ENCODE assay signal across 8 cellular contexts in the genomic region with DNA sequence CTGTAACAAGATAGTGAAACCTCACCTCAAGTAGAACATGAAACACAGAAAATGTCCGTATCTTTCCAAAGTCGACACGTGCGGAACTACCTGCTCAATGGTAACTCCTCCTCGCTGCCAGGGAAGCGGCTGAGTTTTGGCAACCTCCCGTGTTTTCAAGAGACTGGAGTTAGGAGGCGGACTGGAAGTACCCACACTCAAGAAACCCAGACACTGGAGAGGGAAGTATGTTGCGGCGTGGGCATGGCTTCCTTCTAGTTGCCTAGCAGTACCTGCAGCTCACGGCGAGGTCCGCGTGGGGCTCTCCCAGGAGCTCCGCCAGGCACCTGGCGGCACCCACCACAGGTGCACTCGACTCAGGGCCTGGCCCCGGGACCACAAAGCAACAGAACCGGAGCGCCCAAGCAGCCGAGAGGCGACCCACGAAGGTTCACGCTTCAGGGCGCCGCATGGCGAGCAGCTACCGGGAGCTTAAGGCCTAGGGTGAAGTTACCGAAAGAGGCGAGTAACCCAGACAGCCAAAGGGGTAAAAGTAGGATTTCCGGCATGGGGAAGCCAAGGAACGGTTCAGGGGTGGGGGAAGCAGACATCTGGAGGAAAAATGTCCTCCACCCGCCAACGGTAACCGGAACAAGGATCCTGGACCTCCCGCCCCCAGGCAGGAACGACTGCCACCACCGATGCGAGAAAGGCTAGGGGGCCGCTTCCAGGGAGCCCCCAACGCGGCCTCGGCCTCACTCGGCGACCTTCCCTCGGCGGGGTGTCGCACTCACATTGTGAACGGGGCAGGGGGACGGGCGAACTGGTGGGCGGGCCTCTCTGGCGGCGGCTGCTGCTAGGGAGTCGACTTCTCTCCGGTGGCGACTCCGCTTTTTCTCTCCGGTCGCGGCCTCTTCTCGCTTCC. TPM values are rescaled to one million over a fixed set of nuclear protein-coding genes. Genes with fewer than 3 reads are reported as not detected.
DNase-seq lines count a peak whose midpoint lies in the region; ATAC-seq, FAIRE-seq and TF ChIP-seq lines count a peak whose summit lies in the region.

No MANE protein-coding gene starts in this region.

- H3K9me3 ChIP-seq in upper lobe of right lung = no peaks in the 10 kb centered on the region

- peaks cover 37% of the 10 kb centered on the region for H3K4me1 ChIP-seq in upper lobe of right lung

- H3K27ac ChIP-seq in upper lobe of right lung = peak overlapping the region; percentile 99

- peak overlapping the region; percentile 98 for H3K4me3 ChIP-seq in upper lobe of right lung

- H3K27me3 ChIP-seq in upper lobe of right lung = no peaks in the 10 kb centered on the region

- DNase-seq in SIG-M5 treated with dmso at 0.1 percent for 504 hours (lab: John Stamatoyannopoulos, UW; ENCODE audit: unreplicated experiment) = peak; percentile 72
- DNase-seq in SIG-M5 (lab: John Stamatoyannopoulos, UW) = no peak
- peak; percentile 13 for DNase-seq in RCC 7860 (ENCODE audit: low spot score)
- peak; percentile 31 for DNase-seq in activated gamma-delta T cell treated with anti-CD3 and anti-CD28 coated beads, Interleukin-2, amount 50 U/mL, for 16 hours (ENCODE audit: low read depth)
- DNase-seq in glomerular visceral epithelial cell (ENCODE audit: extremely low spot score) = peak; percentile 46
- DNase-seq in omental fat pad (ENCODE audit: low spot score) = no peak
- DNase-seq in upper lobe of right lung = peak; percentile 87

- intact Hi-C loops in upper lobe of right lung (cut with DNase I) = no loop called here

- ATAC-seq in HG03460 (IDR thresholded peaks at IDR 0.05; ENCODE audit: unreplicated experiment) (peak; percentile 11), omental fat pad (ENCODE audit: low FRiP score) (peak; percentile 52), upper lobe of right lung (peak; percentile 59)

- no peak for TF ChIP-seq CTCF in omental fat pad (IDR thresholded peaks at IDR 0.05)
- TF ChIP-seq CTCF in upper lobe of right lung (IDR thresholded peaks at IDR 0.05) = no peak

- no peaks in the 10 kb centered on the region for H3K36me3 ChIP-seq in upper lobe of right lung

- FAIRE-seq in RCC 7860 (lab: Jason Lieb, UNC) = no peak

RNA-seq across cellular contexts. Expression of gene PTGES3, which starts 0.6 kb away (rescaled TPM):
- 100 to 1,000 TPM in 1 of 4 donors, 10 to 100 TPM in 3; 80.7 to 103 (median 84.6) TPM for total RNA-seq in omental fat pad
- 168 TPM for total RNA-seq in upper lobe of right lung

RNA-seq across cellular contexts. Expression of gene NACA, which starts 37.6 kb away (rescaled TPM):
- 1,000 to 10,000 TPM in 2 of 4 donors, 100 to 1,000 TPM in 2; 968 to 1,190 (median 1,074) TPM for total RNA-seq in omental fat pad
- 665 TPM for total RNA-seq in upper lobe of right lung

RNA-seq across cellular contexts. Expression of gene ATP5F1B, which starts 41.7 kb away (rescaled TPM):
- total RNA-seq in omental fat pad (100 to 1,000 TPM; 368 to 495 (median 458) TPM), upper lobe of right lung (338 TPM)

RNA-seq across cellular contexts. Expression of gene BAZ2A, which starts 57.4 kb away (rescaled TPM):
- total RNA-seq in omental fat pad (100 to 1,000 TPM in 1 of 4 donors, 10 to 100 TPM in 3; 43.1 to 124 (median 74.1) TPM), upper lobe of right lung (98.5 TPM)

Comparison
In these comparisons a context has a peak if more than half of its experiments do, and no peak if none do; other contexts are left out.
1. DNase-seq: peak in SIG-M5 treated with dmso at 0.1 percent for 504 hours (single experiment), RCC 7860 (single experiment), activated gamma-delta T cell treated with anti-CD3 and anti-CD28 coated beads, Interleukin-2, amount 50 U/mL, for 16 hours (single experiment), glomerular visceral epithelial cell (single experiment) and upper lobe of right lung (single experiment); none in SIG-M5 (single experiment) and omental fat pad (single experiment).
2. Peak in every context shown above with its lines, with median percentiles within 50 percentile points of each other: ATAC-seq.